8 cellular contexts compared by ENCODE assay signal in genomic region chr20:53827996-53828672, GRCh38.
A peak's percentile ranks its signal among the peaks of the same experiment; 100 is the strongest.
DNase-seq lines count a peak whose midpoint lies in the region; ATAC-seq and TF ChIP-seq lines count a peak whose summit lies in the region.

No MANE protein-coding gene starts in this region.

- H3K36me3 ChIP-seq in skeletal muscle tissue (ENCODE audit: control insufficient read depth in 3 of 3, insufficient read depth in 3 of 3, low read length in 3 of 3): no peaks in the 10 kb centered on the region

- peak overlapping the region in 2 of 3 donors; percentile 15 to 59 for H3K4me3 ChIP-seq in skeletal muscle tissue (ENCODE audit: low read length in 3 of 3)

- H3K4me1 ChIP-seq in skeletal muscle tissue (ENCODE audit: control insufficient read depth in 3 of 3, insufficient read depth in 3 of 3, low read length in 3 of 3): peaks cover 3 to 25% (median 11%) of the 10 kb centered on the region in 3 donors

- no peaks in the 10 kb centered on the region for H3K36me3 Mint-ChIP-seq in activated T-cell treated with anti-CD3 and anti-CD28 coated beads, Interleukin-2, amount 50 U/mL, for 4 hours (ENCODE audit: insufficient read depth)
- H3K36me3 Mint-ChIP-seq in activated B cell treated with CpG ODN at 0.5 μM for 24 hours (ENCODE audit: low read depth): no peaks in the 10 kb centered on the region

- no peak for TF ChIP-seq CTCF in activated B cell treated with CpG ODN at 0.5 μM for 24 hours (IDR thresholded peaks at IDR 0.05)

- peak overlapping the region; percentile 81 for H3K4me3 Mint-ChIP-seq in activated T-cell treated with anti-CD3 and anti-CD28 coated beads, Interleukin-2, amount 50 U/mL, for 4 hours
- H3K4me3 Mint-ChIP-seq in activated B cell treated with CpG ODN at 0.5 μM for 24 hours: peak overlapping the region; percentile 81

- H3K4me1 Mint-ChIP-seq in activated T-cell treated with anti-CD3 and anti-CD28 coated beads, Interleukin-2, amount 50 U/mL, for 4 hours (ENCODE audit: low read depth): peaks cover 45% of the 10 kb centered on the region
- peaks cover 60% of the 10 kb centered on the region for H3K4me1 Mint-ChIP-seq in activated B cell treated with CpG ODN at 0.5 μM for 24 hours

- POLR2A ChIA-PET in activated B cell treated with CpG ODN at 0.5 μM for 24 hours (lab: Charles Lee): interaction anchor here (0.7 to 1.6 kb wide), 10 partner anchors 18 to 238 kb away, joined by 3 to 8 read pairs (median 4); partner anchors contain the start of gene ZNF217

- no peak for DNase-seq in activated T-cell treated with anti-CD3 and anti-CD28 coated beads, Interleukin-2, amount 50 U/mL, for 4 hours
- no peak for DNase-seq in activated T-cell treated with anti-CD3 and anti-CD28 coated beads, Interleukin-2, amount 50 U/mL, for 1 hour
- DNase-seq in activated B cell treated with CpG ODN at 0.5 μM for 24 hours (no peak), Right ventricle myocardium superior (no peak), SHP77 treated with DMSO at 0.1 percent for 48 hours (lab: John Stamatoyannopoulos, UW) (no peak), inferior parietal cortex (ENCODE audit: extremely low spot score) (no peak)

- no peaks in the 10 kb centered on the region for H3K27me3 Mint-ChIP-seq in activated T-cell treated with anti-CD3 and anti-CD28 coated beads, Interleukin-2, amount 50 U/mL, for 4 hours (ENCODE audit: low read depth)
- H3K27me3 Mint-ChIP-seq in activated B cell treated with CpG ODN at 0.5 μM for 24 hours: no peaks in the 10 kb centered on the region

- H3K9me3 Mint-ChIP-seq in activated T-cell treated with anti-CD3 and anti-CD28 coated beads, Interleukin-2, amount 50 U/mL, for 4 hours: peaks cover 8% of the 10 kb centered on the region
- peaks cover 2% of the 10 kb centered on the region for H3K9me3 Mint-ChIP-seq in activated B cell treated with CpG ODN at 0.5 μM for 24 hours

- no peak for ATAC-seq in activated T-cell treated with anti-CD3 and anti-CD28 coated beads, Interleukin-2, amount 50 U/mL, for 4 hours
- ATAC-seq in activated B cell treated with CpG ODN at 0.5 μM for 24 hours (ENCODE audit: low read depth): no peak
- peak; percentile 45 for ATAC-seq in Right ventricle myocardium superior (ENCODE audit: poor library complexity)
- no peak for ATAC-seq in HG02610 (IDR thresholded peaks at IDR 0.05; ENCODE audit: unreplicated experiment)

- no peaks in the 10 kb centered on the region for H3K9me3 ChIP-seq in skeletal muscle tissue (ENCODE audit: control insufficient read depth in 3 of 3, low read length in 3 of 3)

- H3K27ac Mint-ChIP-seq in activated B cell treated with CpG ODN at 0.5 μM for 24 hours: peak overlapping the region; percentile 96

- peak overlapping the region; percentile 76 for H3K27ac ChIP-seq in skeletal muscle tissue (ENCODE audit: low read depth, low read length)

- intact Hi-C loops in activated B cell treated with CpG ODN at 0.5 μM for 24 hours (cut with micrococcal nuclease): loop anchor here (1.0 to 5.0 kb wide), 4 partner anchors 19 to 171 kb away; no protein-coding TSS in a partner anchor
- intact Hi-C loops in Right ventricle myocardium superior (cut with DNase I): no loop called here

- H3K9ac ChIP-seq in skeletal muscle tissue (ENCODE audit: low read depth in 1 of 3, low read length in 3 of 3): no peak overlapping the region

- H3K27me3 ChIP-seq in skeletal muscle tissue (ENCODE audit: control insufficient read depth in 3 of 3, insufficient read depth in 3 of 3, low read length in 3 of 3): no peaks in the 10 kb centered on the region

- CTCF ChIA-PET in activated B cell treated with CpG ODN at 0.5 μM for 24 hours (lab: Charles Lee): interaction anchor here (1.1 kb wide), 1 partner anchor 15 kb away, joined by 3 read pairs; no protein-coding TSS in a partner anchor
